In genomic region chr22:22462813-22463567, GRCh38 we compare ENCODE assay signal across 1 cellular context.
TF ChIP-seq lines count a peak whose summit lies in the region.

No MANE protein-coding gene starts in this region.

TF ChIP-seq in HepG2, 621 proteins besides CTCF, POLR2A, EP300 and RAD21:
- TF ChIP-seq ZNF652 (CRISPR knock-in tag; IDR thresholded peaks at IDR 0.05; ENCODE audit: borderline replicate concordance, low read depth) (peak; percentile 78), ZBTB1 (CRISPR knock-in tag; IDR thresholded peaks at IDR 0.05; ENCODE audit: borderline replicate concordance) (no peak), ZGPAT (CRISPR knock-in tag; IDR thresholded peaks at IDR 0.05) (no peak)
